8 cellular contexts compared by ENCODE assay signal in the genomic region with DNA sequence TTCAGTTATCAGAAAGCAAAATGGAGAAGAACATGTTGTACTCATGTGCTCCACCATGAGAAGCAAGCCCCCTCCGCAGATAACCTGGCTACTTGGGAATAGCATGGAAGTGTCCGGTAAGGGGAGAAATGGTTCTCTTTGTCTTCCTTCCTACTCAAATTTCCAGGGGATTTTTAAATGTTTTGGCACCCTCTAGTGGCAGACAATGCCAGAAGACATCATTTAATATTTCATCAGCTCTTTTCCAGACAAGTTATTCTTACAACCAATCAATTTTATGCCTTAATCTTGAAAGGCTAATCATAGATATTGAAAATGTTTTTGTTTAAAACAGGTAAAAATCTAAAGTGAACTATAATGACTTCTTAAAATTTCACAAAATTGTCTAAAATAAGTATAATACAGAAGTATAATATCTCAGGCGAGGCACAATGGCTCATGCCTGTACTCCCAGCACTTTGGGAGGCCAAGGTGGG. TPM values are rescaled to one million over a fixed set of nuclear protein-coding genes. Genes with fewer than 3 reads are reported as not detected.
A peak's percentile ranks its signal among the peaks of the same experiment; 100 is the strongest.
DNase-seq lines count a peak whose midpoint lies in the region; ATAC-seq and TF ChIP-seq lines count a peak whose summit lies in the region.

No MANE protein-coding gene starts in this region.

- no peak overlapping the region for H3K27ac ChIP-seq in liver (ENCODE audit: low read depth in 1 of 2, low read length in 2 of 2)

- no peaks in the 10 kb centered on the region for H3K36me3 ChIP-seq in liver (ENCODE audit: control insufficient read depth in 4 of 4, insufficient read depth in 3 of 4, low read depth in 1 of 4, low read length in 3 of 4)

- WGBS in liver: 33% methylated on average over 3 of the region's 3 CpGs

- no peak for ATAC-seq in GM21528 (IDR thresholded peaks at IDR 0.05; ENCODE audit: low FRiP score, unreplicated experiment)

- no peaks in the 10 kb centered on the region for H3K27me3 ChIP-seq in liver (ENCODE audit: control insufficient read depth in 4 of 4, insufficient read depth in 4 of 4, low read length in 3 of 4)

- H3K4me3 ChIP-seq in liver (ENCODE audit: low read depth in 1 of 3, low read length in 3 of 3): no peak overlapping the region

- TF ChIP-seq CTCF in liver (IDR thresholded peaks at IDR 0.05; ENCODE audit: low read depth, low read length, missing input control): peak; percentile 69

- DNase-seq in ACHN (peak; percentile 79), GM04504 (ENCODE audit: low read depth) (peak; percentile 62), NCI-H1694 treated with DMSO at 0.1 percent for 48 hours (lab: John Stamatoyannopoulos, UW) (peak; percentile 24), SW480 (ENCODE audit: low spot score) (peak; percentile 85), cerebellar nuclear complex (lab: John Stamatoyannopoulos, UW) (peak; percentile 20 to 90), ureter (ENCODE audit: low spot score) (peak; percentile 70)

- in situ Hi-C loops in ACHN (cut with HindIII; ENCODE audit: low pct_ligation_motif_present, low pct_unique_long_range_greater_than_20kb, low sequenced_read_pairs): no loop called here

- peak; percentile 82 to 83 for TF ChIP-seq RAD21 in liver (IDR thresholded peaks at IDR 0.05)

- H3K9ac ChIP-seq in liver (ENCODE audit: low read depth in 1 of 2, low read length in 2 of 2): no peak overlapping the region

- H3K4me1 ChIP-seq in liver (ENCODE audit: control insufficient read depth in 4 of 4, insufficient read depth in 4 of 4, low read length in 3 of 4): no peaks in the 10 kb centered on the region

- H3K9me3 ChIP-seq in liver (ENCODE audit: control insufficient read depth in 4 of 4, low read length in 3 of 4): no peaks in the 10 kb centered on the region

TF ChIP-seq in liver, 16 proteins besides CTCF, POLR2A, EP300 and RAD21:
- no peak for TF ChIP-seq FOXA2 (IDR thresholded peaks at IDR 0.05)
- TF ChIP-seq JUND (IDR thresholded peaks at IDR 0.05): no peak
- TF ChIP-seq HNF4G (IDR thresholded peaks at IDR 0.05): no peak
- TF ChIP-seq RXRA (IDR thresholded peaks at IDR 0.05): no peak
- TF ChIP-seq HNF4A (conservative IDR thresholded peaks at IDR 0.05): no peak
- no peak for TF ChIP-seq GABPA (IDR thresholded peaks at IDR 0.05 in 1 of 2, conservative IDR thresholded peaks at IDR 0.05 in 1 of 2)
- TF ChIP-seq, protein P1, sequence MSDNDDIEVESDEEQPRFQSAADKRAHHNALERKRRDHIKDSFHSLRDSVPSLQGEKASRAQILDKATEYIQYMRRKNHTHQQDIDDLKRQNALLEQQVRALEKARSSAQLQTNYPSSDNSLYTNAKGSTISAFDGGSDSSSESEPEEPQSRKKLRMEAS (IDR thresholded peaks at IDR 0.05): no peak
- TF ChIP-seq YY1 (IDR thresholded peaks at IDR 0.05): no peak
- no peak for TF ChIP-seq TAF1 (conservative IDR thresholded peaks at IDR 0.05)
- TF ChIP-seq SP1 (IDR thresholded peaks at IDR 0.05): no peak
- TF ChIP-seq EGR1 (IDR thresholded peaks at IDR 0.05; ENCODE audit: low read depth in 2 of 2): no peak
- TF ChIP-seq, protein P2, sequence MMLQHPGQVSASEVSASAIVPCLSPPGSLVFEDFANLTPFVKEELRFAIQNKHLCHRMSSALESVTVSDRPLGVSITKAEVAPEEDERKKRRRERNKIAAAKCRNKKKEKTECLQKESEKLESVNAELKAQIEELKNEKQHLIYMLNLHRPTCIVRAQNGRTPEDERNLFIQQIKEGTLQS (IDR thresholded peaks at IDR 0.05): no peak
- TF ChIP-seq, protein P3, sequence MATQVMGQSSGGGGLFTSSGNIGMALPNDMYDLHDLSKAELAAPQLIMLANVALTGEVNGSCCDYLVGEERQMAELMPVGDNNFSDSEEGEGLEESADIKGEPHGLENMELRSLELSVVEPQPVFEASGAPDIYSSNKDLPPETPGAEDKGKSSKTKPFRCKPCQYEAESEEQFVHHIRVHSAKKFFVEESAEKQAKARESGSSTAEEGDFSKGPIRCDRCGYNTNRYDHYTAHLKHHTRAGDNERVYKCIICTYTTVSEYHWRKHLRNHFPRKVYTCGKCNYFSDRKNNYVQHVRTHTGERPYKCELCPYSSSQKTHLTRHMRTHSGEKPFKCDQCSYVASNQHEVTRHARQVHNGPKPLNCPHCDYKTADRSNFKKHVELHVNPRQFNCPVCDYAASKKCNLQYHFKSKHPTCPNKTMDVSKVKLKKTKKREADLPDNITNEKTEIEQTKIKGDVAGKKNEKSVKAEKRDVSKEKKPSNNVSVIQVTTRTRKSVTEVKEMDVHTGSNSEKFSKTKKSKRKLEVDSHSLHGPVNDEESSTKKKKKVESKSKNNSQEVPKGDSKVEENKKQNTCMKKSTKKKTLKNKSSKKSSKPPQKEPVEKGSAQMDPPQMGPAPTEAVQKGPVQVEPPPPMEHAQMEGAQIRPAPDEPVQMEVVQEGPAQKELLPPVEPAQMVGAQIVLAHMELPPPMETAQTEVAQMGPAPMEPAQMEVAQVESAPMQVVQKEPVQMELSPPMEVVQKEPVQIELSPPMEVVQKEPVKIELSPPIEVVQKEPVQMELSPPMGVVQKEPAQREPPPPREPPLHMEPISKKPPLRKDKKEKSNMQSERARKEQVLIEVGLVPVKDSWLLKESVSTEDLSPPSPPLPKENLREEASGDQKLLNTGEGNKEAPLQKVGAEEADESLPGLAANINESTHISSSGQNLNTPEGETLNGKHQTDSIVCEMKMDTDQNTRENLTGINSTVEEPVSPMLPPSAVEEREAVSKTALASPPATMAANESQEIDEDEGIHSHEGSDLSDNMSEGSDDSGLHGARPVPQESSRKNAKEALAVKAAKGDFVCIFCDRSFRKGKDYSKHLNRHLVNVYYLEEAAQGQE (IDR thresholded peaks at IDR 0.05): no peak
- TF ChIP-seq, protein P4, sequence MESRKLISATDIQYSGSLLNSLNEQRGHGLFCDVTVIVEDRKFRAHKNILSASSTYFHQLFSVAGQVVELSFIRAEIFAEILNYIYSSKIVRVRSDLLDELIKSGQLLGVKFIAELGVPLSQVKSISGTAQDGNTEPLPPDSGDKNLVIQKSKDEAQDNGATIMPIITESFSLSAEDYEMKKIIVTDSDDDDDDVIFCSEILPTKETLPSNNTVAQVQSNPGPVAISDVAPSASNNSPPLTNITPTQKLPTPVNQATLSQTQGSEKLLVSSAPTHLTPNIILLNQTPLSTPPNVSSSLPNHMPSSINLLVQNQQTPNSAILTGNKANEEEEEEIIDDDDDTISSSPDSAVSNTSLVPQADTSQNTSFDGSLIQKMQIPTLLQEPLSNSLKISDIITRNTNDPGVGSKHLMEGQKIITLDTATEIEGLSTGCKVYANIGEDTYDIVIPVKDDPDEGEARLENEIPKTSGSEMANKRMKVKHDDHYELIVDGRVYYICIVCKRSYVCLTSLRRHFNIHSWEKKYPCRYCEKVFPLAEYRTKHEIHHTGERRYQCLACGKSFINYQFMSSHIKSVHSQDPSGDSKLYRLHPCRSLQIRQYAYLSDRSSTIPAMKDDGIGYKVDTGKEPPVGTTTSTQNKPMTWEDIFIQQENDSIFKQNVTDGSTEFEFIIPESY (IDR thresholded peaks at IDR 0.05): no peak
- no peak for TF ChIP-seq NR2F2 (IDR thresholded peaks at IDR 0.05)

RNA-seq across cellular contexts. Expression of a gene that starts 15.7 kb away (rescaled TPM):
- total RNA-seq in liver (under 1 TPM; 0.08 to 0.47 TPM), ureter (1.1 TPM)
- polyA plus RNA-seq in liver: under 1 TPM in 1 of 2 donors, not detected in 1; 0.20 TPM

RNA-seq across cellular contexts. Expression of a gene that starts 28.6 kb away (rescaled TPM):
- total RNA-seq in liver (under 1 TPM; 0.14 to 0.25 TPM), ureter (11.1 TPM)
- under 1 TPM; 0.13 to 0.14 TPM for polyA plus RNA-seq in liver

Comparison
In these comparisons a context has a peak if more than half of its experiments do, and no peak if none do; other contexts are left out.
1. DNase-seq: peak in every context shown above with its lines; median percentile 85 in SW480; 79 in ACHN; 70 in ureter; 62 in GM04504; 55 in cerebellar nuclear complex; 24 in NCI-H1694 treated with DMSO at 0.1 percent for 48 hours.